ENCODE assay signal across 1 cellular context in the genomic region with DNA sequence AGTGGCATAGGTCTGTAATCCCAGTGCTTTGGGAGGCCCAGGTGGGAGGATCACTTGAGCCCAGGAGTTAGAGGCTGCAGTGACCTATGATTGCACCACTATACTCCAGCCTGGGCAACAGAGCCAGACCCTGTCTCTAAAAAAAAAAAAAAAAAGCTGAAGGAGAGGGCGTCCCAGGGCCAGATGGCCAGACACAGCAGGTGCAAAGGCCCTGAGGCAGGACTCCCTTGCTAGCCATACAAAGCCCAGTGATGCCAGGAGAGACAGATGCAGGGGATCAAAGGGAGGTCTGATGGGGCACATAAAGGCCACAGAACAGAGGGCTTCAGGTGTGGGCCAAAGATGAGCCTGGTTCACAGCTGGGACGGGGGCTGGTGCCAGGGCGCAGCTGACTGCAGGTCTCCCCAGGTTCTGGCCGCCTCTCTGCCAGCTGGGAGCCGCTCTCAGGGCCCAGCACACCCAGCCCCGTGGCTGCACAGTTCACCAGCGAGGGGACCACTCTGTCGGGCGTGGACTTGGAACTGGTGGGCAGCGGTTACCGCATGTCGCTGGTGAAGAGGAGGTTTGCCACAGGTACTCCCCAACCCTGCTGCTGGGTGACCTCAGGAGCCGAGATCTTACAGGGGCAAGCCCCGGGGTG.
TF ChIP-seq lines count a peak whose summit lies in the region.

No MANE protein-coding gene starts in this region.

TF ChIP-seq in HEK293, 187 proteins besides CTCF, POLR2A, EP300 and RAD21 (continued from another document):
- no peak for TF ChIP-seq ZNF121 (tag by site-specific recombination; IDR thresholded peaks at IDR 0.05)
- no peak for TF ChIP-seq ZNF174 (tag by site-specific recombination; IDR thresholded peaks at IDR 0.05)
- TF ChIP-seq, protein P1, sequence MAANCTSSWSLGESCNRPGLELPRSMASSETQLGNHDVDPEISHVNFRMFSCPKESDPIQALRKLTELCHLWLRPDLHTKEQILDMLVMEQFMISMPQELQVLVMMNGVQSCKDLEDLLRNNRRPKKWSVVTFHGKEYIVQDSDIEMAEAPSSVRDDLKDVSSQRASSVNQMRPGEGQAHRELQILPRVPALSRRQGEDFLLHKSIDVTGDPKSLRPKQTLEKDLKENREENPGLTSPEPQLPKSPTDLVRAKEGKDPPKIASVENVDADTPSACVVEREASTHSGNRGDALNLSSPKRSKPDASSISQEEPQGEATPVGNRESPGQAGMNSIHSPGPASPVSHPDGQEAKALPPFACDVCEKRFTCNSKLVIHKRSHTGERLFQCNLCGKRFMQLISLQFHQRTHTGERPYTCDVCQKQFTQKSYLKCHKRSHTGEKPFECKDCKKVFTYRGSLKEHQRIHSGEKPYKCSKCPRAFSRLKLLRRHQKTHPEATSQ (tag by site-specific recombination; IDR thresholded peaks at IDR 0.05) = no peak
- TF ChIP-seq, protein P2, sequence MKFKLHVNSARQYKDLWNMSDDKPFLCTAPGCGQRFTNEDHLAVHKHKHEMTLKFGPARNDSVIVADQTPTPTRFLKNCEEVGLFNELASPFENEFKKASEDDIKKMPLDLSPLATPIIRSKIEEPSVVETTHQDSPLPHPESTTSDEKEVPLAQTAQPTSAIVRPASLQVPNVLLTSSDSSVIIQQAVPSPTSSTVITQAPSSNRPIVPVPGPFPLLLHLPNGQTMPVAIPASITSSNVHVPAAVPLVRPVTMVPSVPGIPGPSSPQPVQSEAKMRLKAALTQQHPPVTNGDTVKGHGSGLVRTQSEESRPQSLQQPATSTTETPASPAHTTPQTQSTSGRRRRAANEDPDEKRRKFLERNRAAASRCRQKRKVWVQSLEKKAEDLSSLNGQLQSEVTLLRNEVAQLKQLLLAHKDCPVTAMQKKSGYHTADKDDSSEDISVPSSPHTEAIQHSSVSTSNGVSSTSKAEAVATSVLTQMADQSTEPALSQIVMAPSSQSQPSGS (tag by site-specific recombination; IDR thresholded peaks at IDR 0.05; ENCODE audit: low read depth) = no peak
- TF ChIP-seq, protein P3, sequence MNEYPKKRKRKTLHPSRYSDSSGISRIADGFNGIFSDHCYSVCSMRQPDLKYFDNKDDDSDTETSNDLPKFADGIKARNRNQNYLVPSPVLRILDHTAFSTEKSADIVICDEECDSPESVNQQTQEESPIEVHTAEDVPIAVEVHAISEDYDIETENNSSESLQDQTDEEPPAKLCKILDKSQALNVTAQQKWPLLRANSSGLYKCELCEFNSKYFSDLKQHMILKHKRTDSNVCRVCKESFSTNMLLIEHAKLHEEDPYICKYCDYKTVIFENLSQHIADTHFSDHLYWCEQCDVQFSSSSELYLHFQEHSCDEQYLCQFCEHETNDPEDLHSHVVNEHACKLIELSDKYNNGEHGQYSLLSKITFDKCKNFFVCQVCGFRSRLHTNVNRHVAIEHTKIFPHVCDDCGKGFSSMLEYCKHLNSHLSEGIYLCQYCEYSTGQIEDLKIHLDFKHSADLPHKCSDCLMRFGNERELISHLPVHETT (tag by site-specific recombination; IDR thresholded peaks at IDR 0.05) = no peak
- TF ChIP-seq ZNF623 (tag by site-specific recombination; IDR thresholded peaks at IDR 0.05) = peak; percentile 99
- TF ChIP-seq, protein P4, sequence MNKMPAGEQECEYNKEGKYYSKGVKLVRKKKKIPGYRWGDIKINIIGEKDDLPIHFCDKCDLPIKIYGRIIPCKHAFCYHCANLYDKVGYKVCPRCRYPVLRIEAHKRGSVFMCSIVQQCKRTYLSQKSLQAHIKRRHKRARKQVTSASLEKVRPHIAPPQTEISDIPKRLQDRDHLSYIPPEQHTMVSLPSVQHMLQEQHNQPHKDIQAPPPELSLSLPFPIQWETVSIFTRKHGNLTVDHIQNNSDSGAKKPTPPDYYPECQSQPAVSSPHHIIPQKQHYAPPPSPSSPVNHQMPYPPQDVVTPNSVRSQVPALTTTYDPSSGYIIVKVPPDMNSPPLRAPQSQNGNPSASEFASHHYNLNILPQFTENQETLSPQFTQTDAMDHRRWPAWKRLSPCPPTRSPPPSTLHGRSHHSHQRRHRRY (tag by site-specific recombination; IDR thresholded peaks at IDR 0.05) = no peak
- TF ChIP-seq SALL2 (tag by site-specific recombination; IDR thresholded peaks at IDR 0.05; ENCODE audit: borderline replicate concordance) = no peak
- TF ChIP-seq, protein P5, sequence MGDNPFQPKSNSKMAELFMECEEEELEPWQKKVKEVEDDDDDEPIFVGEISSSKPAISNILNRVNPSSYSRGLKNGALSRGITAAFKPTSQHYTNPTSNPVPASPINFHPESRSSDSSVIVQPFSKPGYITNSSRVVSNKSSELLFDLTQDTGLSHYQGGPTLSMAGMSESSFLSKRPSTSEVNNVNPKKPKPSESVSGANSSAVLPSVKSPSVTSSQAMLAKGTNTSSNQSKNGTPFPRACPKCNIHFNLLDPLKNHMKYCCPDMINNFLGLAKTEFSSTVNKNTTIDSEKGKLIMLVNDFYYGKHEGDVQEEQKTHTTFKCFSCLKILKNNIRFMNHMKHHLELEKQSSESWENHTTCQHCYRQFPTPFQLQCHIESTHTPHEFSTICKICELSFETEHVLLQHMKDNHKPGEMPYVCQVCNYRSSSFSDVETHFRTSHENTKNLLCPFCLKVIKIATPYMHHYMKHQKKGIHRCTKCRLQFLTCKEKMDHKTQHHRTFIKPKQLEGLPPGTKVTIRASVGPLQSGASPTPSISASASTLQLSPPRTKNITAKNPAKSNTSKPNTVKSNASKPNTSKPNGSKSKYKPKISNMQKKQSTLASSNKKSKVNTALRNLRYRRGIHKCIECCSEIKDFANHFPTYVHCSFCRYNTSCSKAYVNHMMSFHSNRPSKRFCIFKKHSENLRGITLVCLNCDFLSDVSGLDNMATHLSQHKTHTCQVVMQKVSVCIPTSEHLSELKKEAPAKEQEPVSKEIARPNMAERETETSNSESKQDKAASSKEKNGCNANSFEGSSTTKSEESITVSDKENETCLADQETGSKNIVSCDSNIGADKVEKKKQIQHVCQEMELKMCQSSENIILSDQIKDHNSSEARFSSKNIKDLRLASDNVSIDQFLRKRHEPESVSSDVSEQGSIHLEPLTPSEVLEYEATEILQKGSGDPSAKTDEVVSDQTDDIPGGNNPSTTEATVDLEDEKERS (tag by site-specific recombination; IDR thresholded peaks at IDR 0.05) = 0 out of 2 replicates have a peak, but pooled peaks have one; percentile 19
- TF ChIP-seq ZNF2 (tag by site-specific recombination; IDR thresholded peaks at IDR 0.05) = no peak
- TF ChIP-seq ZNF266 (tag by site-specific recombination; IDR thresholded peaks at IDR 0.05; ENCODE audit: low read depth) = no peak
- no peak for TF ChIP-seq ZNF302 (tag by site-specific recombination; IDR thresholded peaks at IDR 0.05; ENCODE audit: low read depth)
- no peak for TF ChIP-seq ZNF76 (tag by site-specific recombination; IDR thresholded peaks at IDR 0.05; ENCODE audit: borderline replicate concordance, low read depth)
- no peak for TF ChIP-seq ZNF791 (tag by site-specific recombination; IDR thresholded peaks at IDR 0.05)
- TF ChIP-seq, protein P6, sequence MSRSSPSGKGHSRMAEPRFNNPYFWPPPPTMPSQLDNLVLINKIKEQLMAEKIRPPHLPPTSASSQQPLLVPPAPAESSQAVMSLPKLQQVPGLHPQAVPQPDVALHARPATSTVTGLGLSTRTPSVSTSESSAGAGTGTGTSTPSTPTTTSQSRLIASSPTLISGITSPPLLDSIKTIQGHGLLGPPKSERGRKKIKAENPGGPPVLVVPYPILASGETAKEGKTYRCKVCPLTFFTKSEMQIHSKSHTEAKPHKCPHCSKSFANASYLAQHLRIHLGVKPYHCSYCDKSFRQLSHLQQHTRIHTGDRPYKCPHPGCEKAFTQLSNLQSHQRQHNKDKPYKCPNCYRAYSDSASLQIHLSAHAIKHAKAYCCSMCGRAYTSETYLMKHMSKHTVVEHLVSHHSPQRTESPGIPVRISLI (tag by site-specific recombination; IDR thresholded peaks at IDR 0.05) = peak; percentile 75
- no peak for TF ChIP-seq ZNF521 (tag by site-specific recombination; IDR thresholded peaks at IDR 0.05)
- no peak for TF ChIP-seq EGR2 (tag by site-specific recombination; IDR thresholded peaks at IDR 0.05; ENCODE audit: low read depth)
- TF ChIP-seq ZNF501 (tag by site-specific recombination; IDR thresholded peaks at IDR 0.05) = no peak
- no peak for TF ChIP-seq ZSCAN16 (tag by site-specific recombination; IDR thresholded peaks at IDR 0.05)
- no peak for TF ChIP-seq ZNF248 (tag by site-specific recombination; IDR thresholded peaks at IDR 0.05)
- TF ChIP-seq ZNF48 (tag by site-specific recombination; IDR thresholded peaks at IDR 0.05) = no peak
